ENCODE assay signal across 13 cellular contexts in genomic region chr3:139355502-139355901, GRCh38. TPM values are rescaled to one million over a fixed set of nuclear protein-coding genes. Genes with fewer than 3 reads are reported as not detected.
DNase-seq lines count a peak whose midpoint lies in the region; ATAC-seq lines count a peak whose summit lies in the region.
"Had no signal": no experiment of that assay in that cellular context is flagged by ENCODE, and none has a peak within 500 bp of the region (broad histone marks: within the 10 kb centered on the region; RNA-seq: fewer than 3 reads in every experiment).

No MANE protein-coding gene starts in this region.

- H3K27ac Mint-ChIP-seq in activated T-cell treated with anti-CD3 and anti-CD28 coated beads, Interleukin-2, amount 50 U/mL, for 24 hours, result peak overlapping the region; percentile 55
- H3K27ac Mint-ChIP-seq in activated T-cell treated with anti-CD3 and anti-CD28 coated beads, Interleukin-2, amount 50 U/mL, for 72 hours, result no peak overlapping the region

- H3K4me1 Mint-ChIP-seq in activated T-cell treated with anti-CD3 and anti-CD28 coated beads, Interleukin-2, amount 50 U/mL, for 24 hours (ENCODE audit: low read depth), result peaks cover 53% of the 10 kb centered on the region
- peaks cover 54% of the 10 kb centered on the region for H3K4me1 Mint-ChIP-seq in activated T-cell treated with anti-CD3 and anti-CD28 coated beads, Interleukin-2, amount 50 U/mL, for 72 hours (ENCODE audit: low read depth)

- H2BK12ac ChIP-seq in neuronal stem cell (ENCODE audit: low read length), result no peak overlapping the region

- no peak for ATAC-seq in activated T-cell treated with anti-CD3 and anti-CD28 coated beads, Interleukin-2, amount 50 U/mL, for 72 hours (replicated peaks in 1 of 2)
- peak; percentile 40 for ATAC-seq in left lobe of liver

- peaks cover 95% of the 10 kb centered on the region for H3K36me3 Mint-ChIP-seq in activated T-cell treated with anti-CD3 and anti-CD28 coated beads, Interleukin-2, amount 50 U/mL, for 24 hours (ENCODE audit: low read depth)
- peaks cover 13 to 52% of the 10 kb centered on the region in 2 donors for H3K36me3 Mint-ChIP-seq in activated T-cell treated with anti-CD3 and anti-CD28 coated beads, Interleukin-2, amount 50 U/mL, for 72 hours (ENCODE audit: insufficient read depth in 2 of 2)

- no peak overlapping the region for H2AK5ac ChIP-seq in neuronal stem cell (ENCODE audit: low read depth, low read length)

- H3K18ac ChIP-seq in neuronal stem cell (ENCODE audit: low read length), result no peak overlapping the region

- no peak for DNase-seq in activated T-cell treated with anti-CD3 and anti-CD28 coated beads, Interleukin-2, amount 50 U/mL, for 24 hours
- no peak for DNase-seq in activated T-cell treated with anti-CD3 and anti-CD28 coated beads, Interleukin-2, amount 50 U/mL, for 72 hours
- DNase-seq in caudate nucleus (lab: John Stamatoyannopoulos, UW) (peak in 24 of 61 donors; percentile 3 to 41 (median 14)), left lobe of liver (ENCODE audit: low spot score) (no peak), superior temporal gyrus (ENCODE audit: extremely low spot score) (peak; percentile 68), neuronal stem cell (ENCODE audit: low spot score) (no peak), COR-L47 (lab: John Stamatoyannopoulos, UW) (no peak), mucosa of gallbladder (ENCODE audit: low spot score) (no peak)
- DNase-seq: esophagus squamous epithelium; kidney glomerular epithelial cell; NCI-H2227 treated with DMSO at 0.1 percent for 48 hours; stimulated activated CD4-positive, alpha-beta T cell treated with anti-CD3 and anti-CD28 coated beads, Interleukin-2, amount 100 ng/mL, for 24 hours had no signal

- H3K36me3 ChIP-seq in neuronal stem cell (replicated peaks in 1 of 2; ENCODE audit: control insufficient read depth in 2 of 2, insufficient read depth in 2 of 2, low read length in 2 of 2), result peaks cover 26 to 89% of the 10 kb centered on the region in 2 donors

- H3K9ac ChIP-seq in neuronal stem cell (ENCODE audit: low read depth, low read length, poor library complexity), result no peak overlapping the region

- no peak overlapping the region for H2BK5ac ChIP-seq in neuronal stem cell (ENCODE audit: low read length)

- H3K4me3 ChIP-seq in neuronal stem cell (ENCODE audit: low read length in 2 of 2), result no peak overlapping the region
- H3K4me3 ChIP-seq: esophagus squamous epithelium, suprapubic skin had no signal

- H3K27me3 Mint-ChIP-seq in activated T-cell treated with anti-CD3 and anti-CD28 coated beads, Interleukin-2, amount 50 U/mL, for 24 hours, result no peaks in the 10 kb centered on the region
- no peaks in the 10 kb centered on the region for H3K27me3 Mint-ChIP-seq in activated T-cell treated with anti-CD3 and anti-CD28 coated beads, Interleukin-2, amount 50 U/mL, for 72 hours (ENCODE audit: low read depth)

- no peak overlapping the region for H4K8ac ChIP-seq in neuronal stem cell (ENCODE audit: low read depth, low read length)

- no peak overlapping the region for H3K4me2 ChIP-seq in neuronal stem cell (ENCODE audit: insufficient read depth, low read length, poor library complexity, severe bottlenecking)

- H3K4me1 ChIP-seq in neuronal stem cell (ENCODE audit: control insufficient read depth in 2 of 2, insufficient read depth in 1 of 2, low read depth in 1 of 2, low read length in 2 of 2), result peaks cover 0 to 15% of the 10 kb centered on the region in 2 donors
- H3K4me1 ChIP-seq: esophagus squamous epithelium, suprapubic skin had no signal

- H3K27ac ChIP-seq in caudate nucleus (ENCODE audit: low read depth, low read length) (peak overlapping the region; percentile 58), neuronal stem cell (replicated peaks; ENCODE audit: low read length) (no peak overlapping the region)
- H3K27ac ChIP-seq: esophagus squamous epithelium, suprapubic skin had no signal

- no CpG with 5 or more reads among the region's 3 CpGs for WGBS in neuronal stem cell (ENCODE audit: extremely low coverage in 2 of 2, insufficient read length in 2 of 2, insufficient replicate concordance in 1 of 2), 2 donors

- no peaks in the 10 kb centered on the region for H3K27me3 ChIP-seq in neuronal stem cell (ENCODE audit: control insufficient read depth in 3 of 3, insufficient read depth in 3 of 3, low read depth in 1 of 3, low read length in 3 of 3)
- H3K27me3 ChIP-seq: esophagus squamous epithelium, suprapubic skin had no signal

- H2AFZ ChIP-seq in neuronal stem cell (ENCODE audit: low read length), result no peak overlapping the region

- no peak overlapping the region for H3K23ac ChIP-seq in neuronal stem cell (ENCODE audit: low read depth, low read length, poor library complexity)

- no peaks in the 10 kb centered on the region for H3K9me3 Mint-ChIP-seq in activated T-cell treated with anti-CD3 and anti-CD28 coated beads, Interleukin-2, amount 50 U/mL, for 24 hours
- no peaks in the 10 kb centered on the region for H3K9me3 Mint-ChIP-seq in activated T-cell treated with anti-CD3 and anti-CD28 coated beads, Interleukin-2, amount 50 U/mL, for 72 hours

- no peak overlapping the region for H4K91ac ChIP-seq in neuronal stem cell (ENCODE audit: low read depth, low read length, poor library complexity)

- H3K14ac ChIP-seq in neuronal stem cell (ENCODE audit: low read length), result no peak overlapping the region

- H2BK15ac ChIP-seq in neuronal stem cell (ENCODE audit: low read length), result no peak overlapping the region

- no peaks in the 10 kb centered on the region for H3K79me1 ChIP-seq in neuronal stem cell (ENCODE audit: low read depth, low read length)

- H3K4ac ChIP-seq in neuronal stem cell (ENCODE audit: low read length), result no peak overlapping the region

- H2BK120ac ChIP-seq in neuronal stem cell (ENCODE audit: low read depth, low read length), result no peak overlapping the region

- H3K4me3 Mint-ChIP-seq in activated T-cell treated with anti-CD3 and anti-CD28 coated beads, Interleukin-2, amount 50 U/mL, for 24 hours, result no peak overlapping the region
- peak overlapping the region in 1 of 2 donors; percentile 24 for H3K4me3 Mint-ChIP-seq in activated T-cell treated with anti-CD3 and anti-CD28 coated beads, Interleukin-2, amount 50 U/mL, for 72 hours

- H3K9me3 ChIP-seq in neuronal stem cell (replicated peaks in 1 of 2; ENCODE audit: control insufficient read depth in 2 of 2, insufficient read depth in 1 of 2, low read depth in 1 of 2, low read length in 2 of 2), result no peaks in the 10 kb centered on the region
- H3K9me3 ChIP-seq: esophagus squamous epithelium, suprapubic skin had no signal

RNA-seq across cellular contexts. Expression of gene MRPS22, which starts 11.7 kb away (rescaled TPM):
- total RNA-seq in activated T-cell treated with anti-CD3 and anti-CD28 coated beads, Interleukin-2, amount 50 U/mL, for 72 hours, result 10 to 100 TPM; 61.7 to 67.5 TPM
- 29.9 TPM for total RNA-seq in left lobe of liver
- 39.9 TPM for polyA plus RNA-seq in neuronal stem cell (2013, experiment 1 of 2)
- polyA plus RNA-seq in neuronal stem cell (2013, experiment 2 of 2), result 40.1 TPM
- total RNA-seq in mucosa of gallbladder, result 27.4 TPM

RNA-seq across cellular contexts. Expression of gene COPB2, which starts 33.9 kb away (rescaled TPM):
- 100 to 1,000 TPM in 1 of 2 donors, 10 to 100 TPM in 1; 85.2 to 105 TPM for total RNA-seq in activated T-cell treated with anti-CD3 and anti-CD28 coated beads, Interleukin-2, amount 50 U/mL, for 72 hours
- total RNA-seq in left lobe of liver (60.0 TPM), mucosa of gallbladder (138 TPM)
- polyA plus RNA-seq in neuronal stem cell (2013, experiment 1 of 2), result 46.1 TPM
- 47.4 TPM for polyA plus RNA-seq in neuronal stem cell (2013, experiment 2 of 2)
